Comparison of ENCODE assay signal across 1 cellular context in the genomic region with DNA sequence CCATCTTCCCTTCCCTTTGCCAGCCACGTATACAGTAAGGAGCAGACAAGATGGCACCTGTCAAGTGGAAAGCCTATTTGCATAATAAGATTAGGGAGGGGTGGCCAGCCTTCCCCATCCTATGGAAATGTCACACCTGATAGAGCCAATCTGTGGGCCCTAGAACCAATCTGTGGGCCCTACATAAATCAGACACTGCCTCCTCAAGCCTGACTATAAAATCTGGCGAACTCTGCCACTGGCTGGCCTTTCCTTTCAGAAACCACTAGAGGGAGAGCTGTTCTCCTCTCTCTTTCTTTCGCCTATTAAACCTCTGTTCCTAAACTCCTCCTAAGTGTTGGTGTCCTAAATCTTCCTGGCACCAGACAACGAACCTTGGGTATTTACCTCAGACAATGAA.
TF ChIP-seq lines count a peak whose summit lies in the region.

No MANE protein-coding gene starts in this region.

TF ChIP-seq in GM12878, 131 proteins besides CTCF, POLR2A, EP300 and RAD21 (continued from another document):
- TF ChIP-seq, protein P1, sequence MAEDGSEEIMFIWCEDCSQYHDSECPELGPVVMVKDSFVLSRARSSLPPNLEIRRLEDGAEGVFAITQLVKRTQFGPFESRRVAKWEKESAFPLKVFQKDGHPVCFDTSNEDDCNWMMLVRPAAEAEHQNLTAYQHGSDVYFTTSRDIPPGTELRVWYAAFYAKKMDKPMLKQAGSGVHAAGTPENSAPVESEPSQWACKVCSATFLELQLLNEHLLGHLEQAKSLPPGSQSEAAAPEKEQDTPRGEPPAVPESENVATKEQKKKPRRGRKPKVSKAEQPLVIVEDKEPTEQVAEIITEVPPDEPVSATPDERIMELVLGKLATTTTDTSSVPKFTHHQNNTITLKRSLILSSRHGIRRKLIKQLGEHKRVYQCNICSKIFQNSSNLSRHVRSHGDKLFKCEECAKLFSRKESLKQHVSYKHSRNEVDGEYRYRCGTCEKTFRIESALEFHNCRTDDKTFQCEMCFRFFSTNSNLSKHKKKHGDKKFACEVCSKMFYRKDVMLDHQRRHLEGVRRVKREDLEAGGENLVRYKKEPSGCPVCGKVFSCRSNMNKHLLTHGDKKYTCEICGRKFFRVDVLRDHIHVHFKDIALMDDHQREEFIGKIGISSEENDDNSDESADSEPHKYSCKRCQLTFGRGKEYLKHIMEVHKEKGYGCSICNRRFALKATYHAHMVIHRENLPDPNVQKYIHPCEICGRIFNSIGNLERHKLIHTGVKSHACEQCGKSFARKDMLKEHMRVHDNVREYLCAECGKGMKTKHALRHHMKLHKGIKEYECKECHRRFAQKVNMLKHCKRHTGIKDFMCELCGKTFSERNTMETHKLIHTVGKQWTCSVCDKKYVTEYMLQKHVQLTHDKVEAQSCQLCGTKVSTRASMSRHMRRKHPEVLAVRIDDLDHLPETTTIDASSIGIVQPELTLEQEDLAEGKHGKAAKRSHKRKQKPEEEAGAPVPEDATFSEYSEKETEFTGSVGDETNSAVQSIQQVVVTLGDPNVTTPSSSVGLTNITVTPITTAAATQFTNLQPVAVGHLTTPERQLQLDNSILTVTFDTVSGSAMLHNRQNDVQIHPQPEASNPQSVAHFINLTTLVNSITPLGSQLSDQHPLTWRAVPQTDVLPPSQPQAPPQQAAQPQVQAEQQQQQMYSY (CRISPR knock-in tag; IDR thresholded peaks at IDR 0.05): no peak
- TF ChIP-seq TARDBP (IDR thresholded peaks at IDR 0.05; ENCODE audit: borderline replicate concordance) (no peak), ZNF207 (IDR thresholded peaks at IDR 0.05; ENCODE audit: borderline replicate concordance) (no peak)
- TF ChIP-seq, protein P2, sequence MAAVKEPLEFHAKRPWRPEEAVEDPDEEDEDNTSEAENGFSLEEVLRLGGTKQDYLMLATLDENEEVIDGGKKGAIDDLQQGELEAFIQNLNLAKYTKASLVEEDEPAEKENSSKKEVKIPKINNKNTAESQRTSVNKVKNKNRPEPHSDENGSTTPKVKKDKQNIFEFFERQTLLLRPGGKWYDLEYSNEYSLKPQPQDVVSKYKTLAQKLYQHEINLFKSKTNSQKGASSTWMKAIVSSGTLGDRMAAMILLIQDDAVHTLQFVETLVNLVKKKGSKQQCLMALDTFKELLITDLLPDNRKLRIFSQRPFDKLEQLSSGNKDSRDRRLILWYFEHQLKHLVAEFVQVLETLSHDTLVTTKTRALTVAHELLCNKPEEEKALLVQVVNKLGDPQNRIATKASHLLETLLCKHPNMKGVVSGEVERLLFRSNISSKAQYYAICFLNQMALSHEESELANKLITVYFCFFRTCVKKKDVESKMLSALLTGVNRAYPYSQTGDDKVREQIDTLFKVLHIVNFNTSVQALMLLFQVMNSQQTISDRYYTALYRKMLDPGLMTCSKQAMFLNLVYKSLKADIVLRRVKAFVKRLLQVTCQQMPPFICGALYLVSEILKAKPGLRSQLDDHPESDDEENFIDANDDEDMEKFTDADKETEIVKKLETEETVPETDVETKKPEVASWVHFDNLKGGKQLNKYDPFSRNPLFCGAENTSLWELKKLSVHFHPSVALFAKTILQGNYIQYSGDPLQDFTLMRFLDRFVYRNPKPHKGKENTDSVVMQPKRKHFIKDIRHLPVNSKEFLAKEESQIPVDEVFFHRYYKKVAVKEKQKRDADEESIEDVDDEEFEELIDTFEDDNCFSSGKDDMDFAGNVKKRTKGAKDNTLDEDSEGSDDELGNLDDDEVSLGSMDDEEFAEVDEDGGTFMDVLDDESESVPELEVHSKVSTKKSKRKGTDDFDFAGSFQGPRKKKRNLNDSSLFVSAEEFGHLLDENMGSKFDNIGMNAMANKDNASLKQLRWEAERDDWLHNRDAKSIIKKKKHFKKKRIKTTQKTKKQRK (IDR thresholded peaks at IDR 0.05; ENCODE audit: low read depth, low read length): no peak
